Comparison of ENCODE assay signal across 2 cellular contexts in the genomic region with DNA sequence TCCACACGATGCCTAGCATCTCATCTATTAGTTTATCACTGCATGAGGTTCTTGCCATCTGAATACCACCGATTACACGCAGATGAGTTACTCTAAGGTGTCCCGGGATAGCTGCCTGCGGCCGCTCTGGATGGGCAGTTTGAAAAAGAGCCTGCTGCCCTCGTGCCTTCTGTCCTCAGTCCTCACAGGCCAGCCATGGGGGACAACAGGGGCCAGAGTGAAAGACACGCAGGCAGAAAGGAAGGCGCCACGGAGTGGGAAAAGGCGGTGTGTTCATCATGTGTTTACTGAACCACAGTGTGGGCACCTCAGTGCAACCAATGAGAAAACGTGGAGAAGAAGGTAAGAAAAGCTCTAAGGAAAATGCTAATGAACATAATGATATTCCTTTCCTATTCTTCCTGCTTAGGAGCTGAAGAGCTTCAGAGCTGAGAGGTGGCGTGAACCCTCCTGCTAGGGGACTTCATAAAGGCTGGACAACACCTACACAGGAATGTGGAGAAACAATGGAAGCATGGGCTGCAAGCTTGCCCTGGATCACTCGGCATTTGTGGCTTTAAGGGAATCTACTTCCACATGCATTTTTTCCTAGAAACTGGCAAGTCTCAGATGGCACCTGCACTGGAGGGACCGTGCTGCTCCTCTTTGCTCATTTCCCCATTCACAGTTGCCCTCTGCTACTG.
TF ChIP-seq lines count a peak whose summit lies in the region.

No MANE protein-coding gene starts in this region.

TF ChIP-seq in GM23338, 12 proteins besides CTCF, POLR2A, EP300 and RAD21 (continues in another document):
- TF ChIP-seq ZNF331 (CRISPR knock-in tag; IDR thresholded peaks at IDR 0.05; ENCODE audit: low read depth) (no peak), ZNF462 (CRISPR knock-in tag; IDR thresholded peaks at IDR 0.05) (no peak), EZH2phosphoT487 (IDR thresholded peaks at IDR 0.05; ENCODE audit: unreplicated experiment) (no peak), JUNB (IDR thresholded peaks at IDR 0.05; ENCODE audit: unreplicated experiment) (no peak), ZNF114 (CRISPR knock-in tag; IDR thresholded peaks at IDR 0.05) (no peak), STAT1 (IDR thresholded peaks at IDR 0.05; ENCODE audit: unreplicated experiment) (no peak), POLR2AphosphoS5 (IDR thresholded peaks at IDR 0.05; ENCODE audit: low read depth) (no peak)
- TF ChIP-seq, protein P1, sequence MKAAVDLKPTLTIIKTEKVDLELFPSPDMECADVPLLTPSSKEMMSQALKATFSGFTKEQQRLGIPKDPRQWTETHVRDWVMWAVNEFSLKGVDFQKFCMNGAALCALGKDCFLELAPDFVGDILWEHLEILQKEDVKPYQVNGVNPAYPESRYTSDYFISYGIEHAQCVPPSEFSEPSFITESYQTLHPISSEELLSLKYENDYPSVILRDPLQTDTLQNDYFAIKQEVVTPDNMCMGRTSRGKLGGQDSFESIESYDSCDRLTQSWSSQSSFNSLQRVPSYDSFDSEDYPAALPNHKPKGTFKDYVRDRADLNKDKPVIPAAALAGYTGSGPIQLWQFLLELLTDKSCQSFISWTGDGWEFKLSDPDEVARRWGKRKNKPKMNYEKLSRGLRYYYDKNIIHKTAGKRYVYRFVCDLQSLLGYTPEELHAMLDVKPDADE (IDR thresholded peaks at IDR 0.05), result no peak

TF ChIP-seq in H1, 55 proteins besides CTCF, POLR2A, EP300 and RAD21:
- TF ChIP-seq TBP (IDR thresholded peaks at IDR 0.05; ENCODE audit: low read depth, low read length), result no peak
- no peak for TF ChIP-seq CHD1 (IDR thresholded peaks at IDR 0.05; ENCODE audit: low read depth, low read length)
- no peak for TF ChIP-seq NRF1 (IDR thresholded peaks at IDR 0.05; ENCODE audit: low read depth, low read length)
- TF ChIP-seq MAFK (IDR thresholded peaks at IDR 0.05; ENCODE audit: low read depth, low read length), result no peak
- TF ChIP-seq KDM1A (IDR thresholded peaks at IDR 0.05; ENCODE audit: borderline replicate concordance, low read length), result no peak
- no peak for TF ChIP-seq CHD2 (IDR thresholded peaks at IDR 0.05; ENCODE audit: low read length)
